Comparison of ENCODE assay signal across 18 cellular contexts in the genomic region with DNA sequence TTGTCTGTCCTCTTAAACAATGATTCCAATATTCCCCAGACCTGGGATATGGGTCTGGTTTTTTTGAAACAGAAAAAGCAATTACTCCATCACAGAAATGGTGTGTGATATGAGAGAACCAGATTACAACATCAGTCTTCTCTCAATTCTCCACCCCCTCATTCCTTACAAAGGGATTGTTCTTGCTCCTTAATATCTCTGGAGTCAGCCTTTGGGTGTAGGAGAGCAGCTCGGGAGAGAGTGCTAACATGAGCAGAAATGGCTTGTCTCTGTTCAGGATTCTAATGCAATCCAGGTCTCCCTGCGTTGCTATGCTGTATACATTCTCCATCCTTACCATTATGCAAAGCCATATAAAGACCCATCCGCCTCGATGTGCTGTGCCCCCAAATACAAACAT. TPM values are rescaled to one million over a fixed set of nuclear protein-coding genes. Genes with fewer than 3 reads are reported as not detected.
DNase-seq lines count a peak whose midpoint lies in the region; ATAC-seq and TF ChIP-seq lines count a peak whose summit lies in the region.
"Had no signal": no experiment of that assay in that cellular context is flagged by ENCODE, and none has a peak within 500 bp of the region (broad histone marks: within the 10 kb centered on the region; RNA-seq: fewer than 3 reads in every experiment).

No MANE protein-coding gene starts in this region.

- no peak overlapping the region for H2AFZ ChIP-seq in GM23248

- H3K4me3 ChIP-seq in GM23248 (no peak overlapping the region), WERI-Rb-1 (ENCODE audit: low read depth, low read length) (no peak overlapping the region), fibroblast of pulmonary artery (replicated peaks; ENCODE audit: low read depth, low read length) (no peak overlapping the region)

- H3K27me3 ChIP-seq in GM23248 (replicated peaks; ENCODE audit: insufficient read depth) (no peaks in the 10 kb centered on the region), WERI-Rb-1 (ENCODE audit: insufficient read depth, low read depth, severe bottlenecking) (no peaks in the 10 kb centered on the region)
- H3K27me3 ChIP-seq: BE2C had no signal

- H3K9me3 ChIP-seq in GM23248 (ENCODE audit: low read depth) (no peaks in the 10 kb centered on the region), WERI-Rb-1 (ENCODE audit: severe bottlenecking) (no peaks in the 10 kb centered on the region)
- H3K9me3 ChIP-seq: BE2C, Caco-2 had no signal

- H3K27ac ChIP-seq in GM23248 (no peak overlapping the region), WERI-Rb-1 (peak overlapping the region; percentile 92)

- no peaks in the 10 kb centered on the region for H3K36me3 ChIP-seq in GM23248 (ENCODE audit: low read depth)
- no peaks in the 10 kb centered on the region for H3K36me3 ChIP-seq in WERI-Rb-1
- H3K36me3 ChIP-seq: BE2C had no signal

- peak; percentile 32 for DNase-seq in GM23248
- no peak for DNase-seq in WERI-Rb-1
- peak; percentile 36 for DNase-seq in fibroblast of pulmonary artery (ENCODE audit: low read depth)
- no peak for DNase-seq in cerebellum (ENCODE audit: low spot score)
- no peak for DNase-seq in activated CD4-positive, alpha-beta T cell treated with anti-CD3 and anti-CD28 coated beads for 48 hours
- no peak for DNase-seq in hepatic stellate cell (ENCODE audit: low spot score)
- DNase-seq: ACHN; BE2C; C1 segment of cervical spinal cord; Caco-2; CD4-positive, alpha-beta T cell; DMS153; DMS79; GF-D8; GOT3; H7 had no signal

- no peak for TF ChIP-seq CTCF in WERI-Rb-1 (IDR thresholded peaks at IDR 0.05; ENCODE audit: low read depth, low read length)
- no peak for TF ChIP-seq CTCF in fibroblast of pulmonary artery (IDR thresholded peaks at IDR 0.05; ENCODE audit: low read length, missing control alignments)

- 32 to 38% methylated on average over 4 of the region's 4 CpGs for WGBS in GM23248 (ENCODE audit: low coverage in 1 of 2, low lambda C conversion rate in 2 of 2, missing lambda C conversion rate in 2 of 2), 2 experiments

- in situ Hi-C loops in GM23248 (cut with MboI): no loop called here

- ATAC-seq in HG02840 (IDR thresholded peaks at IDR 0.05; ENCODE audit: low FRiP score, unreplicated experiment): no peak
- ATAC-seq: HepG2 had no signal

- no peaks in the 10 kb centered on the region for H3F3A ChIP-seq in GM23248 (ENCODE audit: insufficient read depth)

- no peak overlapping the region for H3K4me2 ChIP-seq in GM23248 (ENCODE audit: unreplicated experiment)

- no peaks in the 10 kb centered on the region for H3K4me1 ChIP-seq in GM23248 (ENCODE audit: insufficient read depth)
- H3K4me1 ChIP-seq: BE2C, Caco-2 had no signal

- H4K20me1 ChIP-seq in GM23248 (ENCODE audit: insufficient read depth): no peaks in the 10 kb centered on the region

- no peaks in the 10 kb centered on the region for H3K79me2 ChIP-seq in GM23248 (ENCODE audit: insufficient read depth)

- no peaks in the 10 kb centered on the region for H3K9me2 ChIP-seq in GM23248 (ENCODE audit: insufficient read depth)

- H3K9ac ChIP-seq in GM23248: no peak overlapping the region

RNA-seq across cellular contexts. Expression of gene ZFAND5, which starts 32.7 kb away (rescaled TPM):
- 166 and 184 TPM in 2 replicates for total RNA-seq in GM23248 (2014; rRNA removed; shearing (Covaris generic))
- 178 and 181 TPM in 2 replicates for polyA plus RNA-seq in GM23248 (2016; fragmentation: Nextera tagmentation; extraction: Ambion mirVana)
- total RNA-seq in cerebellum: 205 TPM

Comparison
In these comparisons a context has a peak if more than half of its experiments do, and no peak if none do; other contexts are left out.
1. DNase-seq: peak in GM23248 (single experiment) and fibroblast of pulmonary artery (single experiment); none in WERI-Rb-1 (single experiment), cerebellum (single experiment), activated CD4-positive, alpha-beta T cell treated with anti-CD3 and anti-CD28 coated beads for 48 hours (single experiment) and hepatic stellate cell (single experiment).